ENCODE assay signal across 30 cellular contexts in the genomic region with DNA sequence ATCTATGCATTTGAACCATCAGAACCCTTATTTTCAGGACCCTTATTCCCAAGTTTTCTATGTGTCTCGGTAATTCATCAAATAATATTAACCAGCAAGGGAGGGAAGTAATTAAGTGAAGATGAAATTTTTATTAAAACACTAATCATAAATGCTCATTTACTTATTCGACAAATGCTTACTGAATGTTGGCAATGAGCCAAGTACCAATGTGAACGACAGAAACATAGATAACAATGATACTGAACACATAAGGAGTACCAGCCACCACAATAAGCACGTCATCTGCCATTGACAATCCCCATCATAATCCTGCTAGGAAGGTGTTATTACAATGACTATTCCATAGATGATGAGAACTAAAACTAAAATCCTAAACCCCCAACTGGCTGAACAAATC. TPM values are rescaled to one million over a fixed set of nuclear protein-coding genes. Genes with fewer than 3 reads are reported as not detected.
"Had no signal": no experiment of that assay in that cellular context is flagged by ENCODE, and none has a peak within 500 bp of the region (broad histone marks: within the 10 kb centered on the region; RNA-seq: fewer than 3 reads in every experiment).

No MANE protein-coding gene starts in this region.

- H3K36me3 ChIP-seq: neutrophil, pancreas, stomach, thoracic aorta, thyroid gland, tibial nerve, upper lobe of left lung, vagina had no signal

- H3K27me3 ChIP-seq: neutrophil, pancreas, stomach, thyroid gland, tibial nerve, upper lobe of left lung, vagina had no signal

- H3K9me3 ChIP-seq: neutrophil, pancreas, psoas muscle, stomach, thoracic aorta, thyroid gland, tibial nerve, upper lobe of left lung, vagina had no signal

- H3K4me1 Mint-ChIP-seq: naive thymus-derived CD8-positive, alpha-beta T cell; nephron progenitor cell; neural crest cell; stimulated activated effector memory CD8-positive, alpha-beta T cell treated with anti-CD3 and anti-CD28 coated beads, Interleukin-12 subunit alpha, Interleukin-12 subunit beta, amount 100 ng/mL, for 72 hours; stimulated activated naive B cell treated with anti-CD40 and anti-IgM and Interleukin-4, amounts not matched to agents 10 μg/mL and 1 μg/mL and 100 μg/mL, for 72 hours had no signal

- FAIRE-seq: pancreas, urothelium cell line had no signal

- H3K4me1 ChIP-seq: psoas muscle, stomach, thyroid gland, tibial nerve, upper lobe of left lung, vagina had no signal

- H3K4me3 ChIP-seq: pancreas, psoas muscle, skin epidermis, stomach, thoracic aorta, thyroid gland, tibial nerve, upper lobe of left lung, vagina had no signal

- H3K4me3 Mint-ChIP-seq: naive thymus-derived CD8-positive, alpha-beta T cell; natural killer cell treated with Interleukin-12 subunit alpha and Interleukin-12 subunit beta and Interleukin-15 and Interleukin-18, amount 100 ng/mL, for 72 hours; nephron progenitor cell; neural crest cell; stimulated activated effector memory CD8-positive, alpha-beta T cell treated with anti-CD3 and anti-CD28 coated beads, Interleukin-12 subunit alpha, Interleukin-12 subunit beta, amount 100 ng/mL, for 72 hours; stimulated activated naive B cell treated with anti-CD40 and anti-IgM and Interleukin-4, amounts not matched to agents 10 μg/mL and 1 μg/mL and 100 μg/mL, for 72 hours; stimulated activated naive CD8-positive, alpha-beta T cell treated with anti-CD3 and anti-CD28 coated beads, Interleukin-15, Interleukin-2, amounts not matched to agents 100 ng/mL and 50 ng/mL, for 24 hours had no signal

- DNase-seq: naive thymus-derived CD8-positive, alpha-beta T cell; nephron progenitor cell; nucleus accumbens; posterior cingulate gyrus; psoas muscle; right cardiac atrium; stimulated activated CD4-positive, alpha-beta T cell treated with anti-CD3 and anti-CD28 coated beads, Interleukin-15, amount 100 ng/mL, for 24 hours; stimulated activated CD4-positive, alpha-beta T cell treated with anti-CD3 and anti-CD28 coated beads, Interleukin-2, amount 100 ng/mL, for 24 hours; stimulated activated CD4-positive, alpha-beta T cell treated with anti-CD3 and anti-CD28 coated beads, Interleukin-2, amount 100 ng/mL, for 48 hours; stimulated activated CD4-positive, alpha-beta T cell treated with anti-CD3 and anti-CD28 coated beads, Interleukin-4, amount 100 ng/mL, for 24 hours; stimulated activated naive B cell treated with anti-CD40 and anti-IgM and Interleukin-4, amounts not matched to agents 10 μg/mL and 1 μg/mL and 100 μg/mL, for 72 hours; stimulated activated naive CD4-positive, alpha-beta T cell treated with Interleukin-2 at 50 U/mL for 16 hours; stomach; thyroid gland; upper lobe of left lung had no signal

- H3K27ac ChIP-seq: neutrophil, pancreas, psoas muscle, skin epidermis, stomach, thoracic aorta, thyroid gland, tibial nerve, upper lobe of left lung, vagina had no signal

- ATAC-seq: naive thymus-derived CD8-positive, alpha-beta T cell; natural killer cell treated with Interleukin-12 subunit alpha and Interleukin-12 subunit beta and Interleukin-15 and Interleukin-18, amount 100 ng/mL, for 72 hours; psoas muscle; right cardiac atrium; sciatic nerve; stimulated activated effector memory CD8-positive, alpha-beta T cell treated with anti-CD3 and anti-CD28 coated beads, Interleukin-12 subunit alpha, Interleukin-12 subunit beta, amount 100 ng/mL, for 72 hours; stimulated activated naive B cell treated with anti-CD40 and anti-IgM and Interleukin-4, amounts not matched to agents 10 μg/mL and 1 μg/mL and 100 μg/mL, for 72 hours had no signal

- H3K9me3 Mint-ChIP-seq: naive thymus-derived CD8-positive, alpha-beta T cell; natural killer cell treated with Interleukin-12 subunit alpha and Interleukin-12 subunit beta and Interleukin-15 and Interleukin-18, amount 100 ng/mL, for 72 hours; nephron progenitor cell; neural crest cell; stimulated activated effector memory CD8-positive, alpha-beta T cell treated with anti-CD3 and anti-CD28 coated beads, Interleukin-12 subunit alpha, Interleukin-12 subunit beta, amount 100 ng/mL, for 72 hours; stimulated activated naive CD8-positive, alpha-beta T cell treated with anti-CD3 and anti-CD28 coated beads, Interleukin-15, Interleukin-2, amounts not matched to agents 100 ng/mL and 50 ng/mL, for 24 hours had no signal

- H3K27ac Mint-ChIP-seq: naive thymus-derived CD8-positive, alpha-beta T cell; natural killer cell treated with Interleukin-12 subunit alpha and Interleukin-12 subunit beta and Interleukin-15 and Interleukin-18, amount 100 ng/mL, for 72 hours; nephron progenitor cell; progenitor cell of endocrine pancreas; stimulated activated effector memory CD8-positive, alpha-beta T cell treated with anti-CD3 and anti-CD28 coated beads, Interleukin-12 subunit alpha, Interleukin-12 subunit beta, amount 100 ng/mL, for 72 hours; stimulated activated naive B cell treated with anti-CD40 and anti-IgM and Interleukin-4, amounts not matched to agents 10 μg/mL and 1 μg/mL and 100 μg/mL, for 72 hours; stimulated activated naive CD8-positive, alpha-beta T cell treated with anti-CD3 and anti-CD28 coated beads, Interleukin-15, Interleukin-2, amounts not matched to agents 100 ng/mL and 50 ng/mL, for 24 hours had no signal

- H3K36me3 Mint-ChIP-seq: naive thymus-derived CD8-positive, alpha-beta T cell; natural killer cell treated with Interleukin-12 subunit alpha and Interleukin-12 subunit beta and Interleukin-15 and Interleukin-18, amount 100 ng/mL, for 72 hours; stimulated activated effector memory CD8-positive, alpha-beta T cell treated with anti-CD3 and anti-CD28 coated beads, Interleukin-12 subunit alpha, Interleukin-12 subunit beta, amount 100 ng/mL, for 72 hours; stimulated activated naive B cell treated with anti-CD40 and anti-IgM and Interleukin-4, amounts not matched to agents 10 μg/mL and 1 μg/mL and 100 μg/mL, for 72 hours had no signal

RNA-seq across cellular contexts. Expression of a gene that starts 45.5 kb away (rescaled TPM):
- total RNA-seq: naive thymus-derived CD8-positive, alpha-beta T cell; natural killer cell treated with Interleukin-12 subunit alpha and Interleukin-12 subunit beta and Interleukin-15 and Interleukin-18, amount 100 ng/mL, for 72 hours; omental fat pad; psoas muscle; right cardiac atrium; subcutaneous adipose tissue; thoracic aorta; vagina had no signal
- polyA plus RNA-seq: naive thymus-derived CD8-positive, alpha-beta T cell had no signal
